Comparison of ENCODE assay signal across 16 cellular contexts in genomic region chr11:2775626-2776350, GRCh38.
DNase-seq lines count a peak whose midpoint lies in the region; ATAC-seq and TF ChIP-seq lines count a peak whose summit lies in the region.
"Had no signal": no experiment of that assay in that cellular context is flagged by ENCODE, and none has a peak within 500 bp of the region (broad histone marks: within the 10 kb centered on the region; RNA-seq: fewer than 3 reads in every experiment).

No MANE protein-coding gene starts in this region.

- H3K36me3 Mint-ChIP-seq in activated CD4-positive, alpha-beta T cell treated with anti-CD3 and anti-CD28 coated beads, Interleukin-2, amount 10 ng/mL, durations not matched to agents 7 days and 5 days (ENCODE audit: low read depth): peaks cover 2% of the 10 kb centered on the region

- H3K4me3 ChIP-seq in suprapubic skin: no peak overlapping the region
- H3K4me3 ChIP-seq: GM23338 had no signal

- TF ChIP-seq EP300 in suprapubic skin (IDR thresholded peaks at IDR 0.05): no peak

- H3K27ac Mint-ChIP-seq in activated CD4-positive, alpha-beta T cell treated with anti-CD3 and anti-CD28 coated beads, Interleukin-2, amount 10 ng/mL, durations not matched to agents 7 days and 5 days: no peak overlapping the region
- H3K27ac Mint-ChIP-seq: activated T-helper 2 cell treated with anti-CD3 and anti-CD28 coated beads, Interferon-gamma antibody, Interleukin-2, Interleukin-4, amounts not matched to agents 10 μg/mL and 5 μg/mL and 100 μg/mL, durations not matched to agents 14 hours and 24 hours and 36 hours; GM23338 had no signal

- peaks cover 32% of the 10 kb centered on the region for H3K4me1 ChIP-seq in suprapubic skin

- TF ChIP-seq POLR2A in suprapubic skin (IDR thresholded peaks at IDR 0.05): no peak

- no peaks in the 10 kb centered on the region for H3K9me3 Mint-ChIP-seq in activated CD4-positive, alpha-beta T cell treated with anti-CD3 and anti-CD28 coated beads, Interleukin-2, amount 10 ng/mL, durations not matched to agents 7 days and 5 days
- H3K9me3 Mint-ChIP-seq: activated T-helper 2 cell treated with anti-CD3 and anti-CD28 coated beads, Interferon-gamma antibody, Interleukin-2, Interleukin-4, amounts not matched to agents 10 μg/mL and 5 μg/mL and 100 μg/mL, durations not matched to agents 14 hours and 24 hours and 36 hours; GM23338 had no signal

- H3K27me3 ChIP-seq in suprapubic skin: no peaks in the 10 kb centered on the region

- H3K36me3 ChIP-seq in suprapubic skin: no peaks in the 10 kb centered on the region

- H3K4me1 Mint-ChIP-seq in activated CD4-positive, alpha-beta T cell treated with anti-CD3 and anti-CD28 coated beads, Interleukin-2, amount 10 ng/mL, durations not matched to agents 7 days and 5 days: peaks cover 17% of the 10 kb centered on the region

- H3K9me3 ChIP-seq in suprapubic skin: no peaks in the 10 kb centered on the region

- TF ChIP-seq CTCF in suprapubic skin (IDR thresholded peaks at IDR 0.05): no peak

- ATAC-seq in Right ventricle myocardium superior (ENCODE audit: poor library complexity): no peak
- no peak for ATAC-seq in left ventricle myocardium superior
- no peak for ATAC-seq in left lobe of liver
- no peak for ATAC-seq in HG03469 (IDR thresholded peaks at IDR 0.05; ENCODE audit: unreplicated experiment)
- no peak for ATAC-seq in GM19351 (IDR thresholded peaks at IDR 0.05; ENCODE audit: unreplicated experiment)
- ATAC-seq: GM23338 had no signal

- H3K27me3 Mint-ChIP-seq in activated CD4-positive, alpha-beta T cell treated with anti-CD3 and anti-CD28 coated beads, Interleukin-2, amount 10 ng/mL, durations not matched to agents 7 days and 5 days: no peaks in the 10 kb centered on the region

- CTCF ChIA-PET in activated CD4-positive, alpha-beta T cell treated with anti-CD3 and anti-CD28 coated beads, Interleukin-2, amount 10 ng/mL, durations not matched to agents 7 days and 5 days (lab: Charles Lee): interaction anchor here (1.4 to 1.5 kb wide), 2 partner anchors 113 to 243 kb away, joined by 3 to 5 read pairs; no protein-coding TSS in a partner anchor

- POLR2A ChIA-PET in activated CD4-positive, alpha-beta T cell treated with anti-CD3 and anti-CD28 coated beads, Interleukin-2, amount 10 ng/mL, durations not matched to agents 7 days and 5 days (lab: Charles Lee): no interaction called here

- H3K27ac ChIP-seq in suprapubic skin: no peak overlapping the region
- H3K27ac ChIP-seq: VCaP had no signal

- 91% methylated on average over 15 of the region's 29 CpGs for WGBS in suprapubic skin

- no peak overlapping the region for H3K4me3 Mint-ChIP-seq in activated CD4-positive, alpha-beta T cell treated with anti-CD3 and anti-CD28 coated beads, Interleukin-2, amount 10 ng/mL, durations not matched to agents 7 days and 5 days
- H3K4me3 Mint-ChIP-seq: GM23338 had no signal

- DNase-seq in Right ventricle myocardium superior (peak; percentile 26), left ventricle myocardium superior (no peak), left lobe of liver (ENCODE audit: low spot score) (peak; percentile 39), suprapubic skin (ENCODE audit: low spot score in 2 of 2) (peak; percentile 56 to 67), hippocampal formation (lab: John Stamatoyannopoulos, UW) (no peak)
- DNase-seq in activated CD4-positive, alpha-beta T cell treated with anti-CD3 and anti-CD28 coated beads, Interleukin-2, amount 10 ng/mL, durations not matched to agents 7 days and 5 days: peak; percentile 4
- DNase-seq: effector CD8-positive, alpha-beta T cell; mesendoderm; NCI-H1092 treated with DMSO at 0.1 percent for 48 hours; NCI-H446; nucleus accumbens had no signal

- intact Hi-C loops in Right ventricle myocardium superior (cut with DNase I) (no loop called here), left ventricle myocardium superior (cut with micrococcal nuclease) (no loop called here)

Comparison
In these comparisons a context has a peak if more than half of its experiments do, and no peak if none do; other contexts are left out.
1. DNase-seq: peak in Right ventricle myocardium superior (single experiment), activated CD4-positive, alpha-beta T cell treated with anti-CD3 and anti-CD28 coated beads, Interleukin-2, amount 10 ng/mL, durations not matched to agents 7 days and 5 days (single experiment), left lobe of liver (single experiment) and suprapubic skin (2 of 2); none in left ventricle myocardium superior (single experiment) and hippocampal formation (0 of 2).